17 cellular contexts compared by ENCODE assay signal in the genomic region with DNA sequence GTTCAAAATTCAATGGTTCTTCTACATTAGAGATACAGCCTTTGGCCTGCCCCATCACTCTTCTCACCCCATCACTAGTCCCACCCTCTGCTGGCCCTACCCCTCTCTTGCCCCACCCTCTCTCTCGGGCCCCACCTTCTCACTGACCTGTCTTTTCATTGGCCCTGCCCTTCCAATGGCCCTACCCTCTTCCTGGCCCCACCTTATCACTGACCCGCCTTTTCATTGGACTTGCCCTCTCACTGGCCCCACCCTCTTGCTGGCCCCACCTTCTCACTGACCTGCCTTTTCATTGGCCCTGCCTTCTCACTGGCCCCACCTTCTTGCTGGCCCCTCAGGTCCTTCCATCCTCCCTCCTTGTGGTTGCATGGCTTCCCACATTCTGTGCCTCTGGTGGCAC.
DNase-seq lines count a peak whose midpoint lies in the region; ATAC-seq and TF ChIP-seq lines count a peak whose summit lies in the region.
"Had no signal": no experiment of that assay in that cellular context is flagged by ENCODE, and none has a peak within 500 bp of the region (broad histone marks: within the 10 kb centered on the region; RNA-seq: fewer than 3 reads in every experiment).

No MANE protein-coding gene starts in this region.

- intact Hi-C loops in naive thymus-derived CD4-positive, alpha-beta T cell (cut with micrococcal nuclease) = no loop called here

- no peak overlapping the region for H3K27ac ChIP-seq in naive thymus-derived CD4-positive, alpha-beta T cell (ENCODE audit: low read depth, low read length)
- H3K27ac ChIP-seq: sigmoid colon had no signal

- DNase-seq in NCI-H82 (lab: John Stamatoyannopoulos, UW) (peak; percentile 12), NCI-H82 treated with DMSO at 0.1 percent for 48 hours (lab: John Stamatoyannopoulos, UW; ENCODE audit: unreplicated experiment) (no peak), SK-MEL-5 (ENCODE audit: low read depth, low spot score) (peak; percentile 28), epithelial cell of proximal tubule (ENCODE audit: low read depth) (peak; percentile 70), ureter (ENCODE audit: low spot score) (peak; percentile 41), pons (ENCODE audit: low spot score) (no peak)
- no peak for DNase-seq in naive thymus-derived CD4-positive, alpha-beta T cell
- DNase-seq in effector CD8-positive, alpha-beta T cell (lab: John Stamatoyannopoulos, UW) = no peak
- DNase-seq: 8988T; amygdala; effector CD4-positive, alpha-beta T cell; glutamatergic neuron; natural killer cell; NCI-H1105 treated with DMSO at 0.1 percent for 48 hours; NCI-H510A treated with DMSO at 0.1 percent for 48 hours; SHP77 treated with DMSO at 0.1 percent for 48 hours; sigmoid colon had no signal

- ATAC-seq in naive thymus-derived CD4-positive, alpha-beta T cell = no peak
- ATAC-seq: natural killer cell had no signal

- POLR2A ChIA-PET in naive thymus-derived CD4-positive, alpha-beta T cell (lab: Charles Lee) = no interaction called here

- H3K4me1 ChIP-seq in naive thymus-derived CD4-positive, alpha-beta T cell (ENCODE audit: control insufficient read depth in 2 of 2, insufficient read depth in 2 of 2, low read length in 2 of 2) = no peaks in the 10 kb centered on the region

- in situ Hi-C loops in SK-MEL-5 (cut with HindIII; ENCODE audit: low pct_unique_long_range_greater_than_20kb, low sequenced_read_pairs) = no loop called here

- H3K36me3 ChIP-seq in naive thymus-derived CD4-positive, alpha-beta T cell (ENCODE audit: control insufficient read depth in 2 of 3, insufficient read depth in 3 of 3, low read length in 3 of 3) = no peaks in the 10 kb centered on the region
- H3K36me3 ChIP-seq: sigmoid colon had no signal

- H3K4me3 Mint-ChIP-seq in naive thymus-derived CD4-positive, alpha-beta T cell = no peak overlapping the region
- H3K4me3 Mint-ChIP-seq: natural killer cell had no signal

- H3K4me1 Mint-ChIP-seq in naive thymus-derived CD4-positive, alpha-beta T cell = peaks cover 0 to 11% (median 3%) of the 10 kb centered on the region in 7 donors

- H3K27me3 Mint-ChIP-seq in naive thymus-derived CD4-positive, alpha-beta T cell = peaks cover 0 to 11% (median 3%) of the 10 kb centered on the region in 5 donors

- H3K27me3 ChIP-seq in naive thymus-derived CD4-positive, alpha-beta T cell (ENCODE audit: control insufficient read depth in 2 of 2, insufficient read depth in 2 of 2, low read length in 2 of 2) = no peaks in the 10 kb centered on the region
- H3K27me3 ChIP-seq: sigmoid colon had no signal

- H3K9me3 Mint-ChIP-seq in naive thymus-derived CD4-positive, alpha-beta T cell = peaks cover 0 to 14% (median 4%) of the 10 kb centered on the region in 11 donors

- H3K27ac Mint-ChIP-seq in naive thymus-derived CD4-positive, alpha-beta T cell = no peak overlapping the region
- H3K27ac Mint-ChIP-seq: natural killer cell had no signal

- no peak for TF ChIP-seq CTCF in epithelial cell of proximal tubule (conservative IDR thresholded peaks at IDR 0.05; ENCODE audit: low read depth, low read length)

- CTCF ChIA-PET in naive thymus-derived CD4-positive, alpha-beta T cell (lab: Charles Lee) = no interaction called here

- no peaks in the 10 kb centered on the region for H3K36me3 Mint-ChIP-seq in naive thymus-derived CD4-positive, alpha-beta T cell
- H3K36me3 Mint-ChIP-seq: natural killer cell had no signal

- peak overlapping the region; percentile 35 for H3K4me3 ChIP-seq in epithelial cell of proximal tubule (ENCODE audit: low read depth, low read length)
- no peak overlapping the region for H3K4me3 ChIP-seq in naive thymus-derived CD4-positive, alpha-beta T cell (ENCODE audit: low read length)
- H3K4me3 ChIP-seq: sigmoid colon had no signal

- H3K9me3 ChIP-seq in naive thymus-derived CD4-positive, alpha-beta T cell (ENCODE audit: control insufficient read depth in 2 of 3, low read length in 3 of 3) = no peaks in the 10 kb centered on the region
- H3K9me3 ChIP-seq: sigmoid colon had no signal

Comparison
In these comparisons a context has a peak if more than half of its experiments do, and no peak if none do; other contexts are left out.
1. DNase-seq: peak in NCI-H82 (single experiment), SK-MEL-5 (single experiment), epithelial cell of proximal tubule (single experiment) and ureter (single experiment); none in NCI-H82 treated with DMSO at 0.1 percent for 48 hours (single experiment), pons (single experiment), naive thymus-derived CD4-positive, alpha-beta T cell (0 of 9) and effector CD8-positive, alpha-beta T cell (single experiment).